18 cellular contexts compared by ENCODE assay signal in genomic region chr9:127263244-127263643, GRCh38.
"Had no signal": no experiment of that assay in that cellular context is flagged by ENCODE, and none has a peak within 500 bp of the region (broad histone marks: within the 10 kb centered on the region; RNA-seq: fewer than 3 reads in every experiment).

No MANE protein-coding gene starts in this region.

- H3K9me3 Mint-ChIP-seq: immature natural killer cell, nephron, type B pancreatic cell had no signal

- DNase-seq: activated CD4-positive, alpha-beta T cell treated with anti-CD3 and anti-CD28 coated beads, Interleukin-2, amount 50 U/mL, for 1 hour; activated CD8-positive, alpha-beta memory T cell treated with anti-CD3 and anti-CD28 coated beads, Interleukin-2, amount 50 U/mL, for 4 hours; activated effector memory CD4-positive, alpha-beta T cell treated with anti-CD3 and anti-CD28 coated beads, Interleukin-2, amount 50 U/mL, for 16 hours; activated naive CD4-positive, alpha-beta T cell treated with anti-CD3 and anti-CD28 coated beads, Interleukin-2, amount 50 U/mL, for 16 hours; activated T-cell treated with anti-CD3 and anti-CD28 coated beads, Interleukin-2, amount 50 U/mL, for 48 hours; colonic mucosa; erythroblast; immature natural killer cell; kidney glomerular epithelial cell; mesenchymal stem cell; occipital lobe; retina; stimulated activated CD8-positive, alpha-beta memory T cell treated with anti-CD3 and anti-CD28 coated beads, Interleukin-4, amount 100 ng/mL, for 48 hours; stimulated activated naive CD4-positive, alpha-beta T cell treated with Interleukin-2 at 50 U/mL for 16 hours; T-helper 1 cell; T-helper 9 cell had no signal

- H3K27ac ChIP-seq: colonic mucosa had no signal

- H3K4me3 Mint-ChIP-seq: immature natural killer cell, nephron, type B pancreatic cell had no signal

- H3K36me3 Mint-ChIP-seq: immature natural killer cell, type B pancreatic cell had no signal

- H3K4me1 Mint-ChIP-seq: immature natural killer cell had no signal

- H3K27me3 Mint-ChIP-seq: type B pancreatic cell had no signal

- H3K27me3 ChIP-seq: colonic mucosa had no signal

- H3K27ac Mint-ChIP-seq: immature natural killer cell, type B pancreatic cell had no signal
